ENCODE assay signal across 16 cellular contexts in the genomic region with DNA sequence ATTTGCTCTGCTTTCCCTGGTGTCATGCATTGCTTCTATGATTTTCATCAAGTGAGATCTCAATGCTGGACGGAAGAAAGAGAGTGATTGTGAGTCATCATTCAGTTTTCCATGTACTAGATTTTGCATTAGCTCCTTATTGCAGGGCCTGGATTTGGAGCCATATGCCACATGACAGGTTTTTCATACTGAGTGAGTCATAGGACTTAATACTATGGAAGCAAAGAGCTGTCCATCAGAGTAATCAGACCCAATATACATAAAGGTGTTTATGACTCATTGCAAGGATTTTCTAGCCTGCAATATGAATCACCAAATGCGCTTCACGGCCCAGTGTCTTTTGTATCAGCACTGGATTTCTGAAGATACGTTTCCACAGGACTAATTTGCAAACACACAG. TPM values are rescaled to one million over a fixed set of nuclear protein-coding genes. Genes with fewer than 3 reads are reported as not detected.
DNase-seq lines count a peak whose midpoint lies in the region; ATAC-seq, FAIRE-seq and TF ChIP-seq lines count a peak whose summit lies in the region.
"Had no signal": no experiment of that assay in that cellular context is flagged by ENCODE, and none has a peak within 500 bp of the region (broad histone marks: within the 10 kb centered on the region; RNA-seq: fewer than 3 reads in every experiment).

No MANE protein-coding gene starts in this region.

- H3K27ac Mint-ChIP-seq in stimulated activated naive CD8-positive, alpha-beta T cell treated with anti-CD3 and anti-CD28 coated beads, Interleukin-15, amount 100 ng/mL, for 72 hours = no peak overlapping the region
- H3K27ac Mint-ChIP-seq: activated CD4-positive, alpha-beta T cell treated with anti-CD3 and anti-CD28 coated beads, Interleukin-2, amount 10 ng/mL, durations not matched to agents 7 days and 5 days; activated naive CD4-positive, alpha-beta T cell treated with anti-CD3 and anti-CD28 coated beads, Interleukin-2, amount 50 U/mL, for 72 hours; endodermal cell had no signal

- no peaks in the 10 kb centered on the region for H3K36me3 ChIP-seq in bronchial epithelial cell (ENCODE audit: control insufficient read depth, insufficient read depth, low read length)
- H3K36me3 ChIP-seq: gastrocnemius medialis, ovary had no signal

- no peaks in the 10 kb centered on the region for H3K27me3 Mint-ChIP-seq in stimulated activated naive CD8-positive, alpha-beta T cell treated with anti-CD3 and anti-CD28 coated beads, Interleukin-15, amount 100 ng/mL, for 72 hours
- H3K27me3 Mint-ChIP-seq: activated CD4-positive, alpha-beta T cell treated with anti-CD3 and anti-CD28 coated beads, Interleukin-2, amount 10 ng/mL, durations not matched to agents 7 days and 5 days; central memory CD8-positive, alpha-beta T cell had no signal

- no peaks in the 10 kb centered on the region for H3K4me1 Mint-ChIP-seq in stimulated activated naive CD8-positive, alpha-beta T cell treated with anti-CD3 and anti-CD28 coated beads, Interleukin-15, amount 100 ng/mL, for 72 hours
- H3K4me1 Mint-ChIP-seq: activated CD4-positive, alpha-beta T cell treated with anti-CD3 and anti-CD28 coated beads, Interleukin-2, amount 10 ng/mL, durations not matched to agents 7 days and 5 days; central memory CD8-positive, alpha-beta T cell; endodermal cell had no signal

- DNase-seq in H4 (ENCODE audit: low spot score) (peak; percentile 6), M059J (ENCODE audit: low read depth) (peak; percentile 54), bronchial epithelial cell (ENCODE audit: low read depth) (peak; percentile 94), renal cortical epithelial cell (ENCODE audit: low read depth) (peak; percentile 65)
- no peak for DNase-seq in stimulated activated naive CD8-positive, alpha-beta T cell treated with anti-CD3 and anti-CD28 coated beads, Interleukin-15, amount 100 ng/mL, for 72 hours
- no peak for DNase-seq in activated CD8-positive, alpha-beta memory T cell treated with anti-CD3 and anti-CD28 coated beads for 24 hours
- DNase-seq: activated CD4-positive, alpha-beta T cell treated with anti-CD3 and anti-CD28 coated beads, Interleukin-2, amount 10 ng/mL, durations not matched to agents 7 days and 5 days; endodermal cell; gastrocnemius medialis; NCI-H187; NCI-H446 treated with DMSO at 0.1 percent for 48 hours; ovary had no signal

- ATAC-seq in stimulated activated naive CD8-positive, alpha-beta T cell treated with anti-CD3 and anti-CD28 coated beads, Interleukin-15, amount 100 ng/mL, for 72 hours = no peak
- ATAC-seq in HG02840 (IDR thresholded peaks at IDR 0.05; ENCODE audit: low FRiP score, unreplicated experiment) = no peak
- ATAC-seq: activated naive CD4-positive, alpha-beta T cell treated with anti-CD3 and anti-CD28 coated beads, Interleukin-2, amount 50 U/mL, for 72 hours; gastrocnemius medialis had no signal

- H3K4me3 ChIP-seq in bronchial epithelial cell (ENCODE audit: low read depth, low read length) = no peak overlapping the region
- H3K4me3 ChIP-seq: gastrocnemius medialis, ovary had no signal

- H3K4me3 Mint-ChIP-seq in stimulated activated naive CD8-positive, alpha-beta T cell treated with anti-CD3 and anti-CD28 coated beads, Interleukin-15, amount 100 ng/mL, for 72 hours = no peak overlapping the region
- H3K4me3 Mint-ChIP-seq: activated CD4-positive, alpha-beta T cell treated with anti-CD3 and anti-CD28 coated beads, Interleukin-2, amount 10 ng/mL, durations not matched to agents 7 days and 5 days; central memory CD8-positive, alpha-beta T cell; endodermal cell had no signal

- H3K27me3 ChIP-seq in bronchial epithelial cell (ENCODE audit: control insufficient read depth, insufficient read depth, low read length) = no peaks in the 10 kb centered on the region
- H3K27me3 ChIP-seq: gastrocnemius medialis, ovary had no signal

- no peak for TF ChIP-seq CTCF in bronchial epithelial cell (IDR thresholded peaks at IDR 0.05; ENCODE audit: insufficient read depth, low read length, severe bottlenecking)

- FAIRE-seq in bronchial epithelial cell (lab: Jason Lieb, UNC) = peak; percentile 86

- H3K9me3 Mint-ChIP-seq in stimulated activated naive CD8-positive, alpha-beta T cell treated with anti-CD3 and anti-CD28 coated beads, Interleukin-15, amount 100 ng/mL, for 72 hours = no peaks in the 10 kb centered on the region
- H3K9me3 Mint-ChIP-seq: activated CD4-positive, alpha-beta T cell treated with anti-CD3 and anti-CD28 coated beads, Interleukin-2, amount 10 ng/mL, durations not matched to agents 7 days and 5 days; activated naive CD4-positive, alpha-beta T cell treated with anti-CD3 and anti-CD28 coated beads, Interleukin-2, amount 50 U/mL, for 72 hours; central memory CD8-positive, alpha-beta T cell; endodermal cell had no signal

RNA-seq across cellular contexts. Expression of a gene that starts 11.2 kb away (rescaled TPM):
- total RNA-seq in H4 (2014; rRNA removed; shearing (Covaris generic)) = not detected in 2 replicates
- total RNA-seq in M059J (2014; rRNA removed; shearing (Covaris generic)) = not detected in 2 replicates
- total RNA-seq in bronchial epithelial cell (not detected in 2 replicates), renal cortical epithelial cell (not detected in 2 replicates)
- total RNA-seq: activated CD4-positive, alpha-beta T cell treated with anti-CD3 and anti-CD28 coated beads, Interleukin-2, amount 10 ng/mL, durations not matched to agents 7 days and 5 days; endodermal cell; gastrocnemius medialis; lower leg skin; ovary had no signal

Comparison
In these comparisons a context has a peak if more than half of its experiments do, and no peak if none do; other contexts are left out.
1. DNase-seq: peak in H4 (single experiment), M059J (single experiment), bronchial epithelial cell (single experiment) and renal cortical epithelial cell (single experiment); none in stimulated activated naive CD8-positive, alpha-beta T cell treated with anti-CD3 and anti-CD28 coated beads, Interleukin-15, amount 100 ng/mL, for 72 hours (0 of 2) and activated CD8-positive, alpha-beta memory T cell treated with anti-CD3 and anti-CD28 coated beads for 24 hours (single experiment).